1 cellular context compared by ENCODE assay signal in the genomic region with DNA sequence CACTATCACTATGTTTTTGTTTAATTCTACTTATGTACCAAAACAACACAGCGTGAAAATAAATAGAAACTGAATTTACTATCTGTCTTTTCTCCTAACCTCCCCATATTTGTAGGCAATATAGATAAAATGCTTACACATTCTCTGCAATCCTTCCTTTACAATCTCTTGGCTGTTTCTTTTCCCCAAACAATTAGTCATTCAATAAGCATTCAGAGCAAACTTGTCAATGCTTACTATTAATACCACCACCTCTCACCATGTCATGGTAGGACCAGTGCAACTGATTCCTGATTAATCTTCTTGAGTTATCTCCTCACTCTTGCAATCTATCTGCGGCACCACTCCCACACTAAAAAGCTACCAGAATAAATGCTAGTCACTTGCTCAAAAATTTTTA.
TF ChIP-seq lines count a peak whose summit lies in the region.

No MANE protein-coding gene starts in this region.

TF ChIP-seq in IMR-90, 13 proteins besides CTCF, POLR2A, EP300 and RAD21:
- TF ChIP-seq, protein P1, sequence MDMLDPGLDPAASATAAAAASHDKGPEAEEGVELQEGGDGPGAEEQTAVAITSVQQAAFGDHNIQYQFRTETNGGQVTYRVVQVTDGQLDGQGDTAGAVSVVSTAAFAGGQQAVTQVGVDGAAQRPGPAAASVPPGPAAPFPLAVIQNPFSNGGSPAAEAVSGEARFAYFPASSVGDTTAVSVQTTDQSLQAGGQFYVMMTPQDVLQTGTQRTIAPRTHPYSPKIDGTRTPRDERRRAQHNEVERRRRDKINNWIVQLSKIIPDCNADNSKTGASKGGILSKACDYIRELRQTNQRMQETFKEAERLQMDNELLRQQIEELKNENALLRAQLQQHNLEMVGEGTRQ (IDR thresholded peaks at IDR 0.05; ENCODE audit: low read depth, low read length), result no peak
- TF ChIP-seq CEBPB (IDR thresholded peaks at IDR 0.05; ENCODE audit: low read depth, low read length) (no peak), BHLHE40 (IDR thresholded peaks at IDR 0.05; ENCODE audit: low read depth, low read length) (no peak), RFX5 (IDR thresholded peaks at IDR 0.05; ENCODE audit: low read depth, low read length) (no peak), CHD1 (IDR thresholded peaks at IDR 0.05; ENCODE audit: low read depth, low read length) (no peak), FOS (IDR thresholded peaks at IDR 0.05; ENCODE audit: low read depth, low read length) (no peak), SMC3 (IDR thresholded peaks at IDR 0.05; ENCODE audit: low read depth, low read length) (no peak), RCOR1 (IDR thresholded peaks at IDR 0.05; ENCODE audit: insufficient replicate concordance, low read length) (no peak), MAZ (IDR thresholded peaks at IDR 0.05; ENCODE audit: borderline replicate concordance, low read depth, low read length) (no peak), NFE2L2 (IDR thresholded peaks at IDR 0.05; ENCODE audit: low read depth, low read length) (no peak), MAFK (IDR thresholded peaks at IDR 0.05; ENCODE audit: low read depth, low read length) (no peak), MXI1 (IDR thresholded peaks at IDR 0.05; ENCODE audit: borderline replicate concordance, low read depth, low read length) (no peak)
- TF ChIP-seq, protein P2, sequence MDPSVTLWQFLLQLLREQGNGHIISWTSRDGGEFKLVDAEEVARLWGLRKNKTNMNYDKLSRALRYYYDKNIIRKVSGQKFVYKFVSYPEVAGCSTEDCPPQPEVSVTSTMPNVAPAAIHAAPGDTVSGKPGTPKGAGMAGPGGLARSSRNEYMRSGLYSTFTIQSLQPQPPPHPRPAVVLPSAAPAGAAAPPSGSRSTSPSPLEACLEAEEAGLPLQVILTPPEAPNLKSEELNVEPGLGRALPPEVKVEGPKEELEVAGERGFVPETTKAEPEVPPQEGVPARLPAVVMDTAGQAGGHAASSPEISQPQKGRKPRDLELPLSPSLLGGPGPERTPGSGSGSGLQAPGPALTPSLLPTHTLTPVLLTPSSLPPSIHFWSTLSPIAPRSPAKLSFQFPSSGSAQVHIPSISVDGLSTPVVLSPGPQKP (IDR thresholded peaks at IDR 0.05; ENCODE audit: borderline replicate concordance, low read depth, low read length), result no peak
TF ChIP-seq in IMR-90: peak in this region for 0.
